34 cellular contexts compared by ENCODE assay signal in genomic region chr2:175829741-175830140, GRCh38.
"Had no signal": no experiment of that assay in that cellular context is flagged by ENCODE, and none has a peak within 500 bp of the region (broad histone marks: within the 10 kb centered on the region; RNA-seq: fewer than 3 reads in every experiment).

No MANE protein-coding gene starts in this region.

- H3K4me3 ChIP-seq: MG63 had no signal

- DNase-seq: Karpas-422, Kasumi-1, MG63, MM.1S, MV-4-11, NCI-H1048, NCI-H1092, NCI-H1092 treated with DMSO at 0.1 percent for 48 hours, NCI-H1105, NCI-H1105 treated with DMSO at 0.1 percent for 48 hours, NCI-H1417, NCI-H1417 treated with DMSO at 0.1 percent for 48 hours, NCI-H1436, NCI-H1436 treated with DMSO at 0.1 percent for 48 hours, NCI-H146, NCI-H1694, NCI-H1694 treated with DMSO at 0.1 percent for 48 hours, NCI-H187, NCI-H187 treated with DMSO at 0.1 percent for 48 hours, NCI-H1930, NCI-H2029, NCI-H2029 treated with DMSO at 0.1 percent for 48 hours, NCI-H2081, NCI-H2081 treated with DMSO at 0.1 percent for 48 hours, NCI-H2107, NCI-H2171, NCI-H2171 treated with DMSO at 0.1 percent for 48 hours, NCI-H2227 treated with DMSO at 0.1 percent for 48 hours, NCI-H226, NCI-H345, NCI-H446, NCI-H446 treated with DMSO at 0.1 percent for 48 hours, NCI-H510A, NCI-H510A treated with DMSO at 0.1 percent for 48 hours had no signal

- H3K9me3 ChIP-seq: MG63 had no signal

- H3K36me3 ChIP-seq: MG63 had no signal

- H3K27me3 ChIP-seq: MG63 had no signal
